1 cellular context compared by ENCODE assay signal in the genomic region with DNA sequence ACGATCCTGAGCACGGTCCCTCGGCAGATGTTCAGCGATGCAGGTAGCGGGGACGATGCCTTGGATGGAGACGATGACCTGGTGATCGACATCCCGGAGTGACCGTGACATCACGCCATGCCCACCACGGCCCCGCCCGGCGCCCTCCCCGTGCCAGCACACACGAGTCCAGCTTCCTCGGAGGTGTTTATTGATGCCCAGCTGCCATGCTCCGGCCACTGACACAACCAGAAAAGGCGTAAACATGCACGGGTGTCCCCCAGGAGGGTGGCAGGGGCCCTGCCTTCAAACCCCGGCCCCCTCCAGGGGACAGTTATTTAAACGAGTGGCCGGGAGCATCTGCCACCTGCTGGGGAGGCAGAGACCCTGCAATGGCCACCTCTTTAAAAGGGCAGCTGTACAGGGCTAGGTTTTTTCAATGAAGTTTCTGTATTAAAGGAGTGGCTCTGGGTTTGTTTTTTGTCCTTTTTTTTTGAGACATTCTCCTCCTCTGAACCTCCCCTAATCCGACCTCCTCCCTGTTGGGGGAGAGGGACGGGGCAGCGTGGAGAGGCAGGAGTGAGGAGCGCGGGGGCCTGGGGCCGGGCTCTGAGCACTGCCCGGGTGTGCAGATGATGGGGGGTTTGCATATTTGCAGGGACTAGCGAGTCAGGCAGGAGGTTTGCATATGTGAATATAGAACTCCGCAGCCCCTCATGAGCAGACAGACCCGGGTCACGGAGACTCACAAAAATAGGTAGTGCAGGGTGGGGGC.
TF ChIP-seq lines count a peak whose summit lies in the region.

No MANE protein-coding gene starts in this region.

TF ChIP-seq in HepG2, 621 proteins besides CTCF, POLR2A, EP300 and RAD21 (continues in another document):
- TF ChIP-seq KLF9 (CRISPR knock-in tag; IDR thresholded peaks at IDR 0.05; ENCODE audit: low read depth) (no peak), PLRG1 (conservative IDR thresholded peaks at IDR 0.05) (no peak), NR2C2 (CRISPR knock-in tag; IDR thresholded peaks at IDR 0.05; ENCODE audit: borderline replicate concordance) (no peak), ZNF430 (CRISPR knock-in tag; IDR thresholded peaks at IDR 0.05) (no peak), NPAS2 (CRISPR knock-in tag; IDR thresholded peaks at IDR 0.05; ENCODE audit: borderline replicate concordance) (no peak), ZNF747 (CRISPR knock-in tag; IDR thresholded peaks at IDR 0.05; ENCODE audit: borderline replicate concordance) (no peak), ZFX (CRISPR knock-in tag; IDR thresholded peaks at IDR 0.05; ENCODE audit: low read depth) (no peak), TMF1 (CRISPR knock-in tag; IDR thresholded peaks at IDR 0.05; ENCODE audit: low read depth) (no peak), KDM5A (IDR thresholded peaks at IDR 0.05; ENCODE audit: borderline replicate concordance, low read length) (no peak), SMAD3 (CRISPR knock-in tag; IDR thresholded peaks at IDR 0.05) (no peak), HNF4G (IDR thresholded peaks at IDR 0.05; ENCODE audit: borderline replicate concordance, low read depth, low read length) (no peak), HNF4G (CRISPR knock-in tag; IDR thresholded peaks at IDR 0.05; ENCODE audit: borderline replicate concordance, low read depth) (no peak), TCF7 (IDR thresholded peaks at IDR 0.05; ENCODE audit: low read depth) (no peak), ARNT2 (CRISPR knock-in tag; IDR thresholded peaks at IDR 0.05; ENCODE audit: low read depth) (no peak), YY1 (IDR thresholded peaks at IDR 0.05; ENCODE audit: insufficient read depth, insufficient replicate concordance, low read depth, low read length) (peak; percentile 57), NONO (IDR thresholded peaks at IDR 0.05) (no peak), NONO (CRISPR knock-in tag; conservative IDR thresholded peaks at IDR 0.05) (no peak), ZNF256 (CRISPR knock-in tag; conservative IDR thresholded peaks at IDR 0.05) (no peak), KLF12 (CRISPR knock-in tag; IDR thresholded peaks at IDR 0.05; ENCODE audit: borderline replicate concordance) (0 out of 2 replicates have a peak, but pooled peaks have one; percentile 57), ZNF577 (CRISPR knock-in tag; IDR thresholded peaks at IDR 0.05; ENCODE audit: borderline replicate concordance, low read depth) (no peak), JUND (CRISPR knock-in tag; IDR thresholded peaks at IDR 0.05) (no peak), SSRP1 (CRISPR knock-in tag; IDR thresholded peaks at IDR 0.05) (no peak), RFX1 (IDR thresholded peaks at IDR 0.05) (no peak), HOXA3 (CRISPR knock-in tag; IDR thresholded peaks at IDR 0.05) (0 out of 2 replicates have a peak, but pooled peaks have one; percentile 37), ZNF496 (CRISPR knock-in tag; IDR thresholded peaks at IDR 0.05; ENCODE audit: insufficient replicate concordance) (no peak), ZNF296 (CRISPR knock-in tag; conservative IDR thresholded peaks at IDR 0.05) (no peak), ISX (CRISPR knock-in tag; conservative IDR thresholded peaks at IDR 0.05) (0 out of 2 replicates have a peak, but pooled peaks have one; percentile 25), ZSCAN12 (CRISPR knock-in tag; IDR thresholded peaks at IDR 0.05) (0 out of 2 replicates have a peak, but pooled peaks have one; percentile 40), HES4 (CRISPR knock-in tag; IDR thresholded peaks at IDR 0.05; ENCODE audit: borderline replicate concordance) (no peak), ZMYM2 (CRISPR knock-in tag; IDR thresholded peaks at IDR 0.05) (no peak), NR2F2 (IDR thresholded peaks at IDR 0.05; ENCODE audit: borderline replicate concordance, low read depth) (no peak), ZNF354B (CRISPR knock-in tag; IDR thresholded peaks at IDR 0.05) (no peak), U2AF2 (IDR thresholded peaks at IDR 0.05; ENCODE audit: low read depth, low read length) (no peak), CBX2 (IDR thresholded peaks at IDR 0.05; ENCODE audit: low read depth, low read length) (no peak), CBX2 (CRISPR knock-in tag; IDR thresholded peaks at IDR 0.05; ENCODE audit: low read depth) (no peak), ZNF24 (IDR thresholded peaks at IDR 0.05) (no peak), HOXA7 (CRISPR knock-in tag; IDR thresholded peaks at IDR 0.05) (no peak)
- TF ChIP-seq, protein P1, sequence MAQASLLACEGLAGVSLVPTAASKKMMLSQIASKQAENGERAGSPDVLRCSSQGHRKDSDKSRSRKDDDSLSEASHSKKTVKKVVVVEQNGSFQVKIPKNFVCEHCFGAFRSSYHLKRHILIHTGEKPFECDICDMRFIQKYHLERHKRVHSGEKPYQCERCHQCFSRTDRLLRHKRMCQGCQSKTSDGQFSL (CRISPR knock-in tag; IDR thresholded peaks at IDR 0.05): 0 out of 2 replicates have a peak, but pooled peaks have one; percentile 27
- TF ChIP-seq, protein P2, sequence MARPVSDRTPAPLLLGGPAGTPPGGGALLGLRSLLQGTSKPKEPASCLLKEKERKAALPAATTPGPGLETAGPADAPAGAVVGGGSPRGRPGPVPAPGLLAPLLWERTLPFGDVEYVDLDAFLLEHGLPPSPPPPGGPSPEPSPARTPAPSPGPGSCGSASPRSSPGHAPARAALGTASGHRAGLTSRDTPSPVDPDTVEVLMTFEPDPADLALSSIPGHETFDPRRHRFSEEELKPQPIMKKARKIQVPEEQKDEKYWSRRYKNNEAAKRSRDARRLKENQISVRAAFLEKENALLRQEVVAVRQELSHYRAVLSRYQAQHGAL (CRISPR knock-in tag; IDR thresholded peaks at IDR 0.05; ENCODE audit: not compliant biosample characterization): no peak
- TF ChIP-seq, protein P3, sequence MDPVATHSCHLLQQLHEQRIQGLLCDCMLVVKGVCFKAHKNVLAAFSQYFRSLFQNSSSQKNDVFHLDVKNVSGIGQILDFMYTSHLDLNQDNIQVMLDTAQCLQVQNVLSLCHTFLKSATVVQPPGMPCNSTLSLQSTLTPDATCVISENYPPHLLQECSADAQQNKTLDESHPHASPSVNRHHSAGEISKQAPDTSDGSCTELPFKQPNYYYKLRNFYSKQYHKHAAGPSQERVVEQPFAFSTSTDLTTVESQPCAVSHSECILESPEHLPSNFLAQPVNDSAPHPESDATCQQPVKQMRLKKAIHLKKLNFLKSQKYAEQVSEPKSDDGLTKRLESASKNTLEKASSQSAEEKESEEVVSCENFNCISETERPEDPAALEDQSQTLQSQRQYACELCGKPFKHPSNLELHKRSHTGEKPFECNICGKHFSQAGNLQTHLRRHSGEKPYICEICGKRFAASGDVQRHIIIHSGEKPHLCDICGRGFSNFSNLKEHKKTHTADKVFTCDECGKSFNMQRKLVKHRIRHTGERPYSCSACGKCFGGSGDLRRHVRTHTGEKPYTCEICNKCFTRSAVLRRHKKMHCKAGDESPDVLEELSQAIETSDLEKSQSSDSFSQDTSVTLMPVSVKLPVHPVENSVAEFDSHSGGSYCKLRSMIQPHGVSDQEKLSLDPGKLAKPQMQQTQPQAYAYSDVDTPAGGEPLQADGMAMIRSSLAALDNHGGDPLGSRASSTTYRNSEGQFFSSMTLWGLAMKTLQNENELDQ (CRISPR knock-in tag; IDR thresholded peaks at IDR 0.05; ENCODE audit: borderline replicate concordance): no peak
- TF ChIP-seq, protein P4, sequence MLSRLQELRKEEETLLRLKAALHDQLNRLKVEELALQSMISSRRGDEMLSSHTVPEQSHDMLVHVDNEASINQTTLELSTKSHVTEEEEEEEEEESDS (CRISPR knock-in tag; IDR thresholded peaks at IDR 0.05; ENCODE audit: borderline replicate concordance): no peak
- TF ChIP-seq, protein P5, sequence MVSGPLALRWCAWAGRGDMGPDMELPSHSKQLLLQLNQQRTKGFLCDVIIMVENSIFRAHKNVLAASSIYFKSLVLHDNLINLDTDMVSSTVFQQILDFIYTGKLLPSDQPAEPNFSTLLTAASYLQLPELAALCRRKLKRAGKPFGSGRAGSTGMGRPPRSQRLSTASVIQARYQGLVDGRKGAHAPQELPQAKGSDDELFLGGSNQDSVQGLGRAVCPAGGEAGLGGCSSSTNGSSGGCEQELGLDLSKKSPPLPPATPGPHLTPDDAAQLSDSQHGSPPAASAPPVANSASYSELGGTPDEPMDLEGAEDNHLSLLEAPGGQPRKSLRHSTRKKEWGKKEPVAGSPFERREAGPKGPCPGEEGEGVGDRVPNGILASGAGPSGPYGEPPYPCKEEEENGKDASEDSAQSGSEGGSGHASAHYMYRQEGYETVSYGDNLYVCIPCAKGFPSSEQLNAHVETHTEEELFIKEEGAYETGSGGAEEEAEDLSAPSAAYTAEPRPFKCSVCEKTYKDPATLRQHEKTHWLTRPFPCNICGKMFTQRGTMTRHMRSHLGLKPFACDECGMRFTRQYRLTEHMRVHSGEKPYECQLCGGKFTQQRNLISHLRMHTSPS (CRISPR knock-in tag; IDR thresholded peaks at IDR 0.05; ENCODE audit: low read depth): no peak
- TF ChIP-seq, protein P6, sequence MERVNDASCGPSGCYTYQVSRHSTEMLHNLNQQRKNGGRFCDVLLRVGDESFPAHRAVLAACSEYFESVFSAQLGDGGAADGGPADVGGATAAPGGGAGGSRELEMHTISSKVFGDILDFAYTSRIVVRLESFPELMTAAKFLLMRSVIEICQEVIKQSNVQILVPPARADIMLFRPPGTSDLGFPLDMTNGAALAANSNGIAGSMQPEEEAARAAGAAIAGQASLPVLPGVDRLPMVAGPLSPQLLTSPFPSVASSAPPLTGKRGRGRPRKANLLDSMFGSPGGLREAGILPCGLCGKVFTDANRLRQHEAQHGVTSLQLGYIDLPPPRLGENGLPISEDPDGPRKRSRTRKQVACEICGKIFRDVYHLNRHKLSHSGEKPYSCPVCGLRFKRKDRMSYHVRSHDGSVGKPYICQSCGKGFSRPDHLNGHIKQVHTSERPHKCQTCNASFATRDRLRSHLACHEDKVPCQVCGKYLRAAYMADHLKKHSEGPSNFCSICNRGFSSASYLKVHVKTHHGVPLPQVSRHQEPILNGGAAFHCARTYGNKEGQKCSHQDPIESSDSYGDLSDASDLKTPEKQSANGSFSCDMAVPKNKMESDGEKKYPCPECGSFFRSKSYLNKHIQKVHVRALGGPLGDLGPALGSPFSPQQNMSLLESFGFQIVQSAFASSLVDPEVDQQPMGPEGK (CRISPR knock-in tag; IDR thresholded peaks at IDR 0.05): peak; percentile 82
- TF ChIP-seq, protein P7, sequence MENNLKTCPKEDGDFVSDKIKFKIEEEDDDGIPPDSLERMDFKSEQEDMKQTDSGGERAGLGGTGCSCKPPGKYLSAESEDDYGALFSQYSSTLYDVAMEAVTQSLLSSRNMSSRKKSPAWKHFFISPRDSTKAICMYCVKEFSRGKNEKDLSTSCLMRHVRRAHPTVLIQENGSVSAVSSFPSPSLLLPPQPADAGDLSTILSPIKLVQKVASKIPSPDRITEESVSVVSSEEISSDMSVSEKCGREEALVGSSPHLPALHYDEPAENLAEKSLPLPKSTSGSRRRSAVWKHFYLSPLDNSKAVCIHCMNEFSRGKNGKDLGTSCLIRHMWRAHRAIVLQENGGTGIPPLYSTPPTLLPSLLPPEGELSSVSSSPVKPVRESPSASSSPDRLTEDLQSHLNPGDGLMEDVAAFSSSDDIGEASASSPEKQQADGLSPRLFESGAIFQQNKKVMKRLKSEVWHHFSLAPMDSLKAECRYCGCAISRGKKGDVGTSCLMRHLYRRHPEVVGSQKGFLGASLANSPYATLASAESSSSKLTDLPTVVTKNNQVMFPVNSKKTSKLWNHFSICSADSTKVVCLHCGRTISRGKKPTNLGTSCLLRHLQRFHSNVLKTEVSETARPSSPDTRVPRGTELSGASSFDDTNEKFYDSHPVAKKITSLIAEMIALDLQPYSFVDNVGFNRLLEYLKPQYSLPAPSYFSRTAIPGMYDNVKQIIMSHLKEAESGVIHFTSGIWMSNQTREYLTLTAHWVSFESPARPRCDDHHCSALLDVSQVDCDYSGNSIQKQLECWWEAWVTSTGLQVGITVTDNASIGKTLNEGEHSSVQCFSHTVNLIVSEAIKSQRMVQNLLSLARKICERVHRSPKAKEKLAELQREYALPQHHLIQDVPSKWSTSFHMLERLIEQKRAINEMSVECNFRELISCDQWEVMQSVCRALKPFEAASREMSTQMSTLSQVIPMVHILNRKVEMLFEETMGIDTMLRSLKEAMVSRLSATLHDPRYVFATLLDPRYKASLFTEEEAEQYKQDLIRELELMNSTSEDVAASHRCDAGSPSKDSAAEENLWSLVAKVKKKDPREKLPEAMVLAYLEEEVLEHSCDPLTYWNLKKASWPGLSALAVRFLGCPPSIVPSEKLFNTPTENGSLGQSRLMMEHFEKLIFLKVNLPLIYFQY (CRISPR knock-in tag; IDR thresholded peaks at IDR 0.05; ENCODE audit: borderline replicate concordance): no peak
- TF ChIP-seq, protein P8, sequence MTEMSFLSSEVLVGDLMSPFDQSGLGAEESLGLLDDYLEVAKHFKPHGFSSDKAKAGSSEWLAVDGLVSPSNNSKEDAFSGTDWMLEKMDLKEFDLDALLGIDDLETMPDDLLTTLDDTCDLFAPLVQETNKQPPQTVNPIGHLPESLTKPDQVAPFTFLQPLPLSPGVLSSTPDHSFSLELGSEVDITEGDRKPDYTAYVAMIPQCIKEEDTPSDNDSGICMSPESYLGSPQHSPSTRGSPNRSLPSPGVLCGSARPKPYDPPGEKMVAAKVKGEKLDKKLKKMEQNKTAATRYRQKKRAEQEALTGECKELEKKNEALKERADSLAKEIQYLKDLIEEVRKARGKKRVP (CRISPR knock-in tag; IDR thresholded peaks at IDR 0.05): no peak
- TF ChIP-seq, protein P9, sequence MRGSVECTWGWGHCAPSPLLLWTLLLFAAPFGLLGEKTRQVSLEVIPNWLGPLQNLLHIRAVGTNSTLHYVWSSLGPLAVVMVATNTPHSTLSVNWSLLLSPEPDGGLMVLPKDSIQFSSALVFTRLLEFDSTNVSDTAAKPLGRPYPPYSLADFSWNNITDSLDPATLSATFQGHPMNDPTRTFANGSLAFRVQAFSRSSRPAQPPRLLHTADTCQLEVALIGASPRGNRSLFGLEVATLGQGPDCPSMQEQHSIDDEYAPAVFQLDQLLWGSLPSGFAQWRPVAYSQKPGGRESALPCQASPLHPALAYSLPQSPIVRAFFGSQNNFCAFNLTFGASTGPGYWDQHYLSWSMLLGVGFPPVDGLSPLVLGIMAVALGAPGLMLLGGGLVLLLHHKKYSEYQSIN (CRISPR knock-in tag; IDR thresholded peaks at IDR 0.05; ENCODE audit: borderline replicate concordance): no peak
- TF ChIP-seq, protein P10, sequence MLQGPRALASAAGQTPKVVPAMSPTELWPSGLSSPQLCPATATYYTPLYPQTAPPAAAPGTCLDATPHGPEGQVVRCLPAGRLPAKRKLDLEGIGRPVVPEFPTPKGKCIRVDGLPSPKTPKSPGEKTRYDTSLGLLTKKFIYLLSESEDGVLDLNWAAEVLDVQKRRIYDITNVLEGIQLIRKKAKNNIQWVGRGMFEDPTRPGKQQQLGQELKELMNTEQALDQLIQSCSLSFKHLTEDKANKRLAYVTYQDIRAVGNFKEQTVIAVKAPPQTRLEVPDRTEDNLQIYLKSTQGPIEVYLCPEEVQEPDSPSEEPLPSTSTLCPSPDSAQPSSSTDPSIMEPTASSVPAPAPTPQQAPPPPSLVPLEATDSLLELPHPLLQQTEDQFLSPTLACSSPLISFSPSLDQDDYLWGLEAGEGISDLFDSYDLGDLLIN (CRISPR knock-in tag; IDR thresholded peaks at IDR 0.05; ENCODE audit: borderline replicate concordance): no peak
- TF ChIP-seq, protein P11, sequence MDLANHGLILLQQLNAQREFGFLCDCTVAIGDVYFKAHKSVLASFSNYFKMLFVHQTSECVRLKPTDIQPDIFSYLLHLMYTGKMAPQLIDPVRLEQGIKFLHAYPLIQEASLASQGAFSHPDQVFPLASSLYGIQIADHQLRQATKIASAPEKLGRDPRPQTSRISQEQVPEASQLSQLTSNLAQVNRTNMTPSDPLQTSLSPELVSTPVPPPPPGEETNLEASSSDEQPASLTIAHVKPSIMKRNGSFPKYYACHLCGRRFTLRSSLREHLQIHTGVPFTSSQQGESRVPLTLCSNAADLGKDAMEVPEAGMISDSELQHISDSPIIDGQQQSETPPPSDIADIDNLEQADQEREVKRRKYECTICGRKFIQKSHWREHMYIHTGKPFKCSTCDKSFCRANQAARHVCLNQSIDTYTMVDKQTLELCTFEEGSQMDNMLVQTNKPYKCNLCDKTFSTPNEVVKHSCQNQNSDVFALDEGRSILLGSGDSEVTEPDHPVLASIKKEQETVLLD (CRISPR knock-in tag; IDR thresholded peaks at IDR 0.05; ENCODE audit: low read depth): no peak
